Comparison of ENCODE assay signal across 13 cellular contexts in genomic region chr2:10146366-10147005, GRCh38. TPM values are rescaled to one million over a fixed set of nuclear protein-coding genes. Genes with fewer than 3 reads are reported as not detected.
A peak's percentile ranks its signal among the peaks of the same experiment; 100 is the strongest.
DNase-seq lines count a peak whose midpoint lies in the region; ATAC-seq, FAIRE-seq and TF ChIP-seq lines count a peak whose summit lies in the region.
"Had no signal": no experiment of that assay in that cellular context is flagged by ENCODE, and none has a peak within 500 bp of the region (broad histone marks: within the 10 kb centered on the region; RNA-seq: fewer than 3 reads in every experiment).

No MANE protein-coding gene starts in this region.

- no peak overlapping the region for H4K8ac ChIP-seq in neuronal stem cell (ENCODE audit: low read depth, low read length)

- H4K91ac ChIP-seq in neuronal stem cell (ENCODE audit: low read depth, low read length, poor library complexity): no peak overlapping the region

- no peaks in the 10 kb centered on the region for H3K9me3 ChIP-seq in neuronal stem cell (replicated peaks in 1 of 2; ENCODE audit: control insufficient read depth in 2 of 2, insufficient read depth in 1 of 2, low read depth in 1 of 2, low read length in 2 of 2)

- H3K36me3 ChIP-seq in H7 (replicated peaks; ENCODE audit: control insufficient read depth, insufficient read depth, low read length): peaks cover 4% of the 10 kb centered on the region
- peaks cover 25 to 89% of the 10 kb centered on the region in 2 donors for H3K36me3 ChIP-seq in neuronal stem cell (replicated peaks in 1 of 2; ENCODE audit: control insufficient read depth in 2 of 2, insufficient read depth in 2 of 2, low read length in 2 of 2)

- no peak overlapping the region for H3K4ac ChIP-seq in neuronal stem cell (ENCODE audit: low read length)

- no peaks in the 10 kb centered on the region for H3K27me3 ChIP-seq in H7 (ENCODE audit: control insufficient read depth, insufficient read depth, low read length)
- no peaks in the 10 kb centered on the region for H3K27me3 ChIP-seq in neuronal stem cell (ENCODE audit: control insufficient read depth in 3 of 3, insufficient read depth in 3 of 3, low read depth in 1 of 3, low read length in 3 of 3)

- H2BK12ac ChIP-seq in neuronal stem cell (ENCODE audit: low read length): no peak overlapping the region

- CTCF ChIA-PET in RWPE1 (lab: Yijun Ruan, JAX): interaction anchor here (0.6 to 2.3 kb wide), 3 partner anchors 221 to 997 kb away, joined by 3 to 12 read pairs (median 5); no protein-coding TSS in a partner anchor

- FAIRE-seq in GM12891 (lab: Jason Lieb, UNC): no peak
- FAIRE-seq: A204.1, GM18507 had no signal

- peak overlapping the region; percentile 14 for H3K14ac ChIP-seq in neuronal stem cell (ENCODE audit: low read length)

- no peak for ATAC-seq in HG03565 (IDR thresholded peaks at IDR 0.05; ENCODE audit: unreplicated experiment)

- H2AK5ac ChIP-seq in neuronal stem cell (ENCODE audit: low read depth, low read length): no peak overlapping the region

- no peak overlapping the region for H2BK120ac ChIP-seq in neuronal stem cell (ENCODE audit: low read depth, low read length)

- DNase-seq in H7: peak; percentile 38
- no peak for DNase-seq in RWPE1 (ENCODE audit: low spot score)
- DNase-seq in neuronal stem cell (ENCODE audit: low spot score): no peak
- no peak for DNase-seq in GM12891 (ENCODE audit: insufficient read length, low spot score)
- DNase-seq in NCI-H1417 (lab: John Stamatoyannopoulos, UW): no peak
- DNase-seq: C1 segment of cervical spinal cord; Calu3; CD4-positive, alpha-beta T cell; DMS 273 treated with DMSO at 0.1 percent for 48 hours had no signal

- peak overlapping the region; percentile 29 for H3K23ac ChIP-seq in neuronal stem cell (ENCODE audit: low read depth, low read length, poor library complexity)

- no peak overlapping the region for H3K9ac ChIP-seq in neuronal stem cell (ENCODE audit: low read depth, low read length, poor library complexity)

- no peaks in the 10 kb centered on the region for H3K4me1 ChIP-seq in neuronal stem cell (ENCODE audit: control insufficient read depth in 2 of 2, insufficient read depth in 1 of 2, low read depth in 1 of 2, low read length in 2 of 2)

- H3K4me3 ChIP-seq in H7 (ENCODE audit: insufficient read depth, low read depth, low read length): no peak overlapping the region
- H3K4me3 ChIP-seq in neuronal stem cell (ENCODE audit: low read length in 2 of 2): peak overlapping the region in 1 of 2 donors; percentile 52

- no peak overlapping the region for H2AFZ ChIP-seq in neuronal stem cell (ENCODE audit: low read length)

- TF ChIP-seq CTCF in RWPE1 (conservative IDR thresholded peaks at IDR 0.05; ENCODE audit: low read depth): no peak

- H3K27ac ChIP-seq in RWPE1 (peak overlapping the region; percentile 16; the same call in 1 of the 2 replicates), neuronal stem cell (replicated peaks; ENCODE audit: low read length) (no peak overlapping the region), temporal lobe (ENCODE audit: low read depth, low read length) (peak overlapping the region; percentile 21)

- peaks cover 2% of the 10 kb centered on the region for H3K79me1 ChIP-seq in neuronal stem cell (ENCODE audit: low read depth, low read length)

- no peak overlapping the region for H2BK5ac ChIP-seq in neuronal stem cell (ENCODE audit: low read length)

- no peak overlapping the region for H2BK15ac ChIP-seq in neuronal stem cell (ENCODE audit: low read length)

- H3K4me2 ChIP-seq in neuronal stem cell (ENCODE audit: insufficient read depth, low read length, poor library complexity, severe bottlenecking): no peak overlapping the region

- POLR2A ChIA-PET in RWPE1 (lab: Yijun Ruan, JAX; ENCODE audit: low non-redundant PET): no interaction called here

- no peak for TF ChIP-seq POLR2A in GM12891 (IDR thresholded peaks at IDR 0.05; ENCODE audit: low read depth, low read length)

- WGBS in neuronal stem cell (ENCODE audit: extremely low coverage in 2 of 2, insufficient read length in 2 of 2, insufficient replicate concordance in 1 of 2), 2 donors: no CpG with 5 or more reads among the region's 14 CpGs

- H3K18ac ChIP-seq in neuronal stem cell (ENCODE audit: low read length): no peak overlapping the region

TF ChIP-seq in GM12891, 5 proteins besides CTCF, POLR2A, EP300 and RAD21:
- no peak for TF ChIP-seq PAX5 (IDR thresholded peaks at IDR 0.05; ENCODE audit: insufficient read depth, low read length, severe bottlenecking)
- no peak for TF ChIP-seq POLR2AphosphoS5 (IDR thresholded peaks at IDR 0.05; ENCODE audit: low read depth, low read length)
- no peak for TF ChIP-seq POU2F2 (IDR thresholded peaks at IDR 0.05; ENCODE audit: low read depth, low read length)
- no peak for TF ChIP-seq TAF1 (IDR thresholded peaks at IDR 0.05; ENCODE audit: low read depth, low read length)
- no peak for TF ChIP-seq SPI1 (IDR thresholded peaks at IDR 0.05; ENCODE audit: low read depth, low read length)

RNA-seq across cellular contexts. Expression of gene RRM2, which starts 23.9 kb away (rescaled TPM):
- 56.7 and 71.9 TPM in 2 replicates for total RNA-seq in H7 (2014; rRNA removed; shearing (Covaris generic))
- polyA plus RNA-seq in neuronal stem cell (2013, experiment 1 of 2): 66.4 TPM
- polyA plus RNA-seq in neuronal stem cell (2013, experiment 2 of 2): 69.3 TPM
- total RNA-seq in temporal lobe: 4.4 TPM
- 114 TPM for polyA plus RNA-seq in GM12891 (2012; ENCODE audit: low read depth, missing spikeins)

Comparison
In these comparisons a context has a peak if more than half of its experiments do, and no peak if none do; other contexts are left out.
1. RNA of gene RRM2, which starts 23.9 kb away (total RNA-seq): 56.7 to 71.9 TPM in H7; 4.4 TPM in temporal lobe (single experiment); every median in the first group is over 10 times any median in the second.